ENCODE assay signal across 8 cellular contexts in the genomic region with DNA sequence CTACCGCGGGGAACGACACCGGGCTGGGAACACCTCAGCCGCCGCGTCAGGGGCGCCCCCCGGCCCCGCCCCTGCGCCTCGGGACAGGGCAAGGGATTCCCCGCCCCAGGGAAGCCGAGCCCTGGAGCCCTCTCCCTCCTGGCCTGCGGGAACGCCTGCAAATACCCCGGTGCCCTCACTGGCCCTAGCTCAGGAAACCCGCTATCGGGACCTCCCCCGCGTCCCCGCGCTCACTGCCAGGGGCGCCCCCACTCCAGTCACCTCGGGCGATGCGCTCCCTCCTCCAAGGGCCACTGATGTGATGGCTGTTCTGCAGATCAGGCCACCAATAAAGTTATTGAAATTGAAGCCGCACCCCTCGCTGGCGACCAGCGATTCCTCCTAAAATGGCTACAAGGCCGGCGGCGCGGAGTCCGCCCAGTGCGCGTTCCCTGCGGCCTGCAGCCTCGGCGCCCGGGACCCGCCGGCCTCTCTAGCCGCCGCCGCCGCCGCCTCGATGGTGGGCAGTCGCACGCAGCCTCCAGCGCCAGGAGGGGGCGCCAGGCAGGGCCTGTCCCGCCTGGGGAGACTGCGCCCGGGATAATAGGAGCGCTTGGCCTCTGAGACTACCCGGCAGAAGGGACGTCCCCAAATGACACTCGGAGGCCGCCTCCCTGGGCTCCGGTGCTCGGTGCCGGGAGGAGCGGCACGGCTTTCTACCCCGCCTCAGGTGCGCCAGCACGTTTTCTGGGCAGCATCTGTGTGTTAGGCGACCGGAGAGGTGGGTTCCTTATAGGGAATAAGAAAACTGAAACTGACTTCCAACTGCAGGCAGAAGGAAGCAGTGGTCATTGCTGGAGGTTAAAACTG. TPM values are rescaled to one million over a fixed set of nuclear protein-coding genes. Genes with fewer than 3 reads are reported as not detected.
A peak's percentile ranks its signal among the peaks of the same experiment; 100 is the strongest.
DNase-seq lines count a peak whose midpoint lies in the region; ATAC-seq and TF ChIP-seq lines count a peak whose summit lies in the region.

A gene with protein sequence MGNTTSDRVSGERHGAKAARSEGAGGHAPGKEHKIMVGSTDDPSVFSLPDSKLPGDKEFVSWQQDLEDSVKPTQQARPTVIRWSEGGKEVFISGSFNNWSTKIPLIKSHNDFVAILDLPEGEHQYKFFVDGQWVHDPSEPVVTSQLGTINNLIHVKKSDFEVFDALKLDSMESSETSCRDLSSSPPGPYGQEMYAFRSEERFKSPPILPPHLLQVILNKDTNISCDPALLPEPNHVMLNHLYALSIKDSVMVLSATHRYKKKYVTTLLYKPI (minus strand): TSS at position 303 of the 849 bp plus-strand sequence. CDS start 326 bp downstream, outside the sequence.

- TF ChIP-seq RAD21 in IMR-90 (IDR thresholded peaks at IDR 0.05; ENCODE audit: low read length): peak; percentile 62

- H3K23ac ChIP-seq in IMR-90 (ENCODE audit: low read depth, low read length): peak within 1 kb of the TSS; percentile 91

- H3K27me3 ChIP-seq in IMR-90 (ENCODE audit: control insufficient read depth, insufficient read depth, low read length): no peaks in the 10 kb centered on the region
- H3K27me3 ChIP-seq in mucosa of rectum (ENCODE audit: control insufficient read depth in 2 of 2, insufficient read depth in 2 of 2, low read length in 2 of 2): no peaks in the 10 kb centered on the region

- dilution Hi-C loops in IMR-90 (cut with HindIII; ENCODE audit: low sequenced_read_pairs, unreplicated experiment): no loop called here

- peak within 1 kb of the TSS; percentile 78; the same call in 2 of the 3 replicates for H2BK15ac ChIP-seq in IMR-90 (ENCODE audit: low read depth, low read length)

- no peaks in the 10 kb centered on the region for H3K9me3 ChIP-seq in IMR-90 (ENCODE audit: control insufficient read depth, insufficient read depth, low read length)
- H3K9me3 ChIP-seq in mucosa of rectum (ENCODE audit: control insufficient read depth in 2 of 2, low read length in 2 of 2): no peaks in the 10 kb centered on the region

- peak; percentile 66 for TF ChIP-seq POLR2A in IMR-90 (IDR thresholded peaks at IDR 0.05; ENCODE audit: low read depth, low read length)
- TF ChIP-seq POLR2A in erythroblast (IDR thresholded peaks at IDR 0.05; ENCODE audit: low read length): peak; percentile 76

- peak within 1 kb of the TSS; percentile 86 for H3K56ac ChIP-seq in IMR-90 (ENCODE audit: extremely low read depth, insufficient read depth, low read length)

- H3K14ac ChIP-seq in IMR-90 (replicated peaks; ENCODE audit: low read depth, low read length): peak within 1 kb of the TSS; percentile 97

- peaks cover 24 to 41% of the 10 kb centered on the region in 2 experiments for H3K79me1 ChIP-seq in IMR-90 (ENCODE audit: low read depth in 1 of 2, low read length in 2 of 2)

- ATAC-seq in GM21529 (IDR thresholded peaks at IDR 0.05; ENCODE audit: unreplicated experiment) (peak; percentile 88), IMR-90 (ENCODE audit: low read depth) (peak; percentile 93)

- H3K4ac ChIP-seq in IMR-90 (ENCODE audit: low read depth, low read length): peak within 1 kb of the TSS; percentile 93

- peak within 1 kb of the TSS; percentile 89 for H2AK9ac ChIP-seq in IMR-90 (replicated peaks; ENCODE audit: low read depth, low read length, poor library complexity)

- TF ChIP-seq CTCF in IMR-90 (conservative IDR thresholded peaks at IDR 0.05; ENCODE audit: low read depth, low read length): peak; percentile 92

- H2AK5ac ChIP-seq in IMR-90 (ENCODE audit: low read depth, low read length): peak within 1 kb of the TSS; percentile 37

- POLR2A ChIA-PET in IMR-90 (lab: Charles Lee; ENCODE audit: unreplicated experiment): no interaction called here

- peak within 1 kb of the TSS; percentile 90 for H3K4me2 ChIP-seq in IMR-90 (ENCODE audit: low read depth, low read length)

- no peak within 1 kb of the TSS for H2BK20ac ChIP-seq in IMR-90 (ENCODE audit: low read depth, low read length)

- intact Hi-C loops in IMR-90 (cut with micrococcal nuclease): loop anchor here (1.0 to 5.0 kb wide), 5 partner anchors 55 to 720 kb away; partner anchors contain the start of genes CHD1L and FMO5

- H2BK5ac ChIP-seq in IMR-90 (ENCODE audit: low read depth, low read length, poor library complexity, severe bottlenecking): peak within 1 kb of the TSS; percentile 87

- H3K18ac ChIP-seq in IMR-90 (ENCODE audit: low read depth, low read length): peak within 1 kb of the TSS; percentile 76

- H3K36me3 ChIP-seq in IMR-90 (ENCODE audit: control insufficient read depth, insufficient read depth, low read length) (no peaks in the 10 kb centered on the region), mucosa of rectum (ENCODE audit: control insufficient read depth in 2 of 2, insufficient read depth in 2 of 2, low read length in 2 of 2) (no peaks in the 10 kb centered on the region)

- H4K5ac ChIP-seq in IMR-90 (ENCODE audit: low read depth, low read length): peak within 1 kb of the TSS; percentile 82

- WGBS in IMR-90 (ENCODE audit: extremely low coverage in 2 of 2, insufficient read length in 1 of 2), 2 experiments: 0% methylated on average over 39 of the region's 72 CpGs; no CpG with 5 or more reads in 1 of the 2 experiments

- peak within 1 kb of the TSS; percentile 84 for H2BK120ac ChIP-seq in IMR-90 (ENCODE audit: low read depth, low read length)

- no TSS peak for BruUV-seq in IMR-90 (replicated peaks; lab: Mats Ljungman, UMichigan)

- peak within 1 kb of the TSS; percentile 97 for H4K91ac ChIP-seq in IMR-90 (ENCODE audit: insufficient read depth, low read depth, low read length)

- CTCF ChIA-PET in IMR-90 (lab: Yijun Ruan, JAX): interaction anchor here (1.0 kb wide), 2 partner anchors 70 to 71 kb away, joined by 4 read pairs; partner anchors contain the start of gene CHD1L

- peak within 1 kb of the TSS; percentile 99 for H2AFZ ChIP-seq in IMR-90 (replicated peaks; ENCODE audit: low read length, poor library complexity)

- H3K9me1 ChIP-seq in IMR-90 (ENCODE audit: insufficient read depth, low read length): peaks cover 5% of the 10 kb centered on the region; the same call in 1 of the 2 replicates

- H3K9ac ChIP-seq in IMR-90 (ENCODE audit: low read depth, low read length): peak within 1 kb of the TSS; percentile 87
- H3K9ac ChIP-seq in mucosa of rectum (ENCODE audit: low read depth in 1 of 2, low read length in 2 of 2): peak within 1 kb of the TSS; percentile 95 to 96

- peaks cover 6% of the 10 kb centered on the region for H3K4me1 ChIP-seq in IMR-90 (ENCODE audit: control insufficient read depth, insufficient read depth, low read length)
- H3K4me1 ChIP-seq in mucosa of rectum (ENCODE audit: control insufficient read depth in 2 of 2, insufficient read depth in 2 of 2, low read length in 2 of 2): peaks cover 23 to 29% of the 10 kb centered on the region in 2 donors

- H4K8ac ChIP-seq in IMR-90 (ENCODE audit: low read depth in 2 of 2, low read length in 2 of 2): peak within 1 kb of the TSS; percentile 69 to 90

- DNase-seq in DMS53 (lab: John Stamatoyannopoulos, UW): peak; percentile 98
- peak; percentile 97 for DNase-seq in IMR-90
- peak; percentile 98 for DNase-seq in OCI-M1 (lab: John Stamatoyannopoulos, UW)
- DNase-seq in activated T-cell treated with anti-CD3 and anti-CD28 coated beads, Interleukin-2, amount 50 U/mL, for 1 hour: peak; percentile 91
- DNase-seq in erythroblast (lab: John Stamatoyannopoulos, UW): peak; percentile 97 to 98
- DNase-seq in stimulated activated CD8-positive, alpha-beta memory T cell treated with anti-CD3 and anti-CD28 coated beads, Interleukin-4, amount 100 ng/mL, for 4 hours (ENCODE audit: low read depth in 2 of 2, low spot score in 1 of 2): peak; percentile 70 to 77

- peaks cover 4% of the 10 kb centered on the region for H4K20me1 ChIP-seq in IMR-90 (ENCODE audit: insufficient read depth, low read length)

- in situ Hi-C loops in IMR-90 (cut with MboI; ENCODE audit: low sequenced_read_pairs): loop anchor here (5.0 kb wide), 1 partner anchor 75 kb away; no protein-coding TSS in a partner anchor

- H3K4me3 ChIP-seq in IMR-90 (ENCODE audit: insufficient read depth, low read depth, low read length) (peak within 1 kb of the TSS; percentile 76), mucosa of rectum (ENCODE audit: low read length in 2 of 2) (peak within 1 kb of the TSS; percentile 96 to 99)

- H3K27ac ChIP-seq in IMR-90 (ENCODE audit: insufficient read depth, low read length) (peak within 1 kb of the TSS; percentile 88), mucosa of rectum (ENCODE audit: low read depth in 2 of 2, low read length in 2 of 2) (peak within 1 kb of the TSS; percentile 95 to 97)

TF ChIP-seq in IMR-90, 13 proteins besides CTCF, POLR2A, EP300 and RAD21 (continues in another document):
- TF ChIP-seq CHD1 (IDR thresholded peaks at IDR 0.05; ENCODE audit: low read depth, low read length) (no peak; the same call in 1 of the 2 replicates), RCOR1 (IDR thresholded peaks at IDR 0.05; ENCODE audit: insufficient replicate concordance, low read length) (peak; percentile 87), FOS (IDR thresholded peaks at IDR 0.05; ENCODE audit: low read depth, low read length) (no peak), CEBPB (IDR thresholded peaks at IDR 0.05; ENCODE audit: low read depth, low read length) (no peak), NFE2L2 (IDR thresholded peaks at IDR 0.05; ENCODE audit: low read depth, low read length) (no peak), MXI1 (IDR thresholded peaks at IDR 0.05; ENCODE audit: borderline replicate concordance, low read depth, low read length) (peak; percentile 52; the same call in 1 of the 2 replicates), USF2 (IDR thresholded peaks at IDR 0.05; ENCODE audit: low read depth, low read length) (no peak)
- TF ChIP-seq, protein P1, sequence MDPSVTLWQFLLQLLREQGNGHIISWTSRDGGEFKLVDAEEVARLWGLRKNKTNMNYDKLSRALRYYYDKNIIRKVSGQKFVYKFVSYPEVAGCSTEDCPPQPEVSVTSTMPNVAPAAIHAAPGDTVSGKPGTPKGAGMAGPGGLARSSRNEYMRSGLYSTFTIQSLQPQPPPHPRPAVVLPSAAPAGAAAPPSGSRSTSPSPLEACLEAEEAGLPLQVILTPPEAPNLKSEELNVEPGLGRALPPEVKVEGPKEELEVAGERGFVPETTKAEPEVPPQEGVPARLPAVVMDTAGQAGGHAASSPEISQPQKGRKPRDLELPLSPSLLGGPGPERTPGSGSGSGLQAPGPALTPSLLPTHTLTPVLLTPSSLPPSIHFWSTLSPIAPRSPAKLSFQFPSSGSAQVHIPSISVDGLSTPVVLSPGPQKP (IDR thresholded peaks at IDR 0.05; ENCODE audit: borderline replicate concordance, low read depth, low read length): no peak

RNA-seq across cellular contexts. Expression of the gene that starts here (rescaled TPM):
- total RNA-seq in IMR-90 (2012; rRNA removed): 8.4 and 10.6 TPM in 2 replicates
- polyA plus RNA-seq in IMR-90 (2012; rRNA removed): 9.7 and 11.0 TPM in 2 replicates
- 2.7 and 2.9 TPM in 2 replicates for polyA plus RNA-seq in IMR-90 (2012; cell fraction: cytosol; rRNA removed)
- polyA plus RNA-seq in IMR-90 (2012; cell fraction: nucleus; rRNA removed; ENCODE audit: low replicate concordance): 11.9 and 42.6 TPM in 2 replicates

Comparison
In these comparisons a context has a peak if more than half of its experiments do, and no peak if none do; other contexts are left out.
1. Peak in every context shown above with its lines: DNase-seq, ATAC-seq, H3K4me3 ChIP-seq and H3K27ac ChIP-seq.